ENCODE assay signal across 1 cellular context in genomic region chr3:63364909-63365308, GRCh38.
TF ChIP-seq lines count a peak whose summit lies in the region.

No MANE protein-coding gene starts in this region.

TF ChIP-seq in GM23338, 12 proteins besides CTCF, POLR2A, EP300 and RAD21:
- TF ChIP-seq, protein P1, sequence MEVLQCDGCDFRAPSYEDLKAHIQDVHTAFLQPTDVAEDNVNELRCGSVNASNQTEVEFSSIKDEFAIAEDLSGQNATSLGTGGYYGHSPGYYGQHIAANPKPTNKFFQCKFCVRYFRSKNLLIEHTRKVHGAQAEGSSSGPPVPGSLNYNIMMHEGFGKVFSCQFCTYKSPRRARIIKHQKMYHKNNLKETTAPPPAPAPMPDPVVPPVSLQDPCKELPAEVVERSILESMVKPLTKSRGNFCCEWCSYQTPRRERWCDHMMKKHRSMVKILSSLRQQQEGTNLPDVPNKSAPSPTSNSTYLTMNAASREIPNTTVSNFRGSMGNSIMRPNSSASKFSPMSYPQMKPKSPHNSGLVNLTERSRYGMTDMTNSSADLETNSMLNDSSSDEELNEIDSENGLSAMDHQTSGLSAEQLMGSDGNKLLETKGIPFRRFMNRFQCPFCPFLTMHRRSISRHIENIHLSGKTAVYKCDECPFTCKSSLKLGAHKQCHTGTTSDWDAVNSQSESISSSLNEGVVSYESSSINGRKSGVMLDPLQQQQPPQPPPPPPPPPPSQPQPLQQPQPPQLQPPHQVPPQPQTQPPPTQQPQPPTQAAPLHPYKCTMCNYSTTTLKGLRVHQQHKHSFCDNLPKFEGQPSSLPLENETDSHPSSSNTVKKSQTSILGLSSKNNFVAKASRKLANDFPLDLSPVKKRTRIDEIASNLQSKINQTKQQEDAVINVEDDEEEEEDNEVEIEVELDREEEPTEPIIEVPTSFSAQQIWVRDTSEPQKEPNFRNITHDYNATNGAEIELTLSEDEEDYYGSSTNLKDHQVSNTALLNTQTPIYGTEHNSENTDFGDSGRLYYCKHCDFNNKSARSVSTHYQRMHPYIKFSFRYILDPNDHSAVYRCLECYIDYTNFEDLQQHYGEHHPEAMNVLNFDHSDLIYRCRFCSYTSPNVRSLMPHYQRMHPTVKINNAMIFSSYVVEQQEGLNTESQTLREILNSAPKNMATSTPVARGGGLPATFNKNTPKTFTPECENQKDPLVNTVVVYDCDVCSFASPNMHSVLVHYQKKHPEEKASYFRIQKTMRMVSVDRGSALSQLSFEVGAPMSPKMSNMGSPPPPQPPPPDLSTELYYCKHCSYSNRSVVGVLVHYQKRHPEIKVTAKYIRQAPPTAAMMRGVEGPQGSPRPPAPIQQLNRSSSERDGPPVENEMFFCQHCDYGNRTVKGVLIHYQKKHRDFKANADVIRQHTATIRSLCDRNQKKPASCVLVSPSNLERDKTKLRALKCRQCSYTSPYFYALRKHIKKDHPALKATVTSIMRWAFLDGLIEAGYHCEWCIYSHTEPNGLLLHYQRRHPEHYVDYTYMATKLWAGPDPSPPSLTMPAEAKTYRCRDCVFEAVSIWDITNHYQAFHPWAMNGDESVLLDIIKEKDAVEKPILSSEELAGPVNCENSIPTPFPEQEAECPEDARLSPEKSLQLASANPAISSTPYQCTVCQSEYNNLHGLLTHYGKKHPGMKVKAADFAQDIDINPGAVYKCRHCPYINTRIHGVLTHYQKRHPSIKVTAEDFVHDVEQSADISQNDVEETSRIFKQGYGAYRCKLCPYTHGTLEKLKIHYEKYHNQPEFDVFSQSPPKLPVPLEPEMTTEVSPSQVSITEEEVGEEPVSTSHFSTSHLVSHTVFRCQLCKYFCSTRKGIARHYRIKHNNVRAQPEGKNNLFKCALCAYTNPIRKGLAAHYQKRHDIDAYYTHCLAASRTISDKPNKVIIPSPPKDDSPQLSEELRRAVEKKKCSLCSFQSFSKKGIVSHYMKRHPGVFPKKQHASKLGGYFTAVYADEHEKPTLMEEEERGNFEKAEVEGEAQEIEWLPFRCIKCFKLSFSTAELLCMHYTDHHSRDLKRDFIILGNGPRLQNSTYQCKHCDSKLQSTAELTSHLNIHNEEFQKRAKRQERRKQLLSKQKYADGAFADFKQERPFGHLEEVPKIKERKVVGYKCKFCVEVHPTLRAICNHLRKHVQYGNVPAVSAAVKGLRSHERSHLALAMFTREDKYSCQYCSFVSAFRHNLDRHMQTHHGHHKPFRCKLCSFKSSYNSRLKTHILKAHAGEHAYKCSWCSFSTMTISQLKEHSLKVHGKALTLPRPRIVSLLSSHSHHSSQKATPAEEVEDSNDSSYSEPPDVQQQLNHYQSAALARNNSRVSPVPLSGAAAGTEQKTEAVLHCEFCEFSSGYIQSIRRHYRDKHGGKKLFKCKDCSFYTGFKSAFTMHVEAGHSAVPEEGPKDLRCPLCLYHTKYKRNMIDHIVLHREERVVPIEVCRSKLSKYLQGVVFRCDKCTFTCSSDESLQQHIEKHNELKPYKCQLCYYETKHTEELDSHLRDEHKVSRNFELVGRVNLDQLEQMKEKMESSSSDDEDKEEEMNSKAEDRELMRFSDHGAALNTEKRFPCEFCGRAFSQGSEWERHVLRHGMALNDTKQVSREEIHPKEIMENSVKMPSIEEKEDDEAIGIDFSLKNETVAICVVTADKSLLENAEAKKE (CRISPR knock-in tag; IDR thresholded peaks at IDR 0.05): no peak
- 0 out of 2 replicates have a peak, but pooled peaks have one; percentile 8 for TF ChIP-seq NANOG (IDR thresholded peaks at IDR 0.05; ENCODE audit: borderline replicate concordance)
- TF ChIP-seq REST (IDR thresholded peaks at IDR 0.05; ENCODE audit: unreplicated experiment): peak; percentile 49
